In genomic region chr21:42103843-42104242, GRCh38 we compare ENCODE assay signal across 20 cellular contexts. TPM values are rescaled to one million over a fixed set of nuclear protein-coding genes. Genes with fewer than 3 reads are reported as not detected.
DNase-seq lines count a peak whose midpoint lies in the region; ATAC-seq, FAIRE-seq and TF ChIP-seq lines count a peak whose summit lies in the region.
"Had no signal": no experiment of that assay in that cellular context is flagged by ENCODE, and none has a peak within 500 bp of the region (broad histone marks: within the 10 kb centered on the region; RNA-seq: fewer than 3 reads in every experiment).

No MANE protein-coding gene starts in this region.

- TF ChIP-seq RAD21 in IMR-90 (IDR thresholded peaks at IDR 0.05; ENCODE audit: low read length): no peak
- no peak for TF ChIP-seq RAD21 in H1 (IDR thresholded peaks at IDR 0.05 in 1 of 2, conservative IDR thresholded peaks at IDR 0.05 in 1 of 2; ENCODE audit: low read depth in 2 of 2, low read length in 2 of 2)

- no peak overlapping the region for H2AFZ ChIP-seq in IMR-90 (replicated peaks; ENCODE audit: low read length, poor library complexity)
- H2AFZ ChIP-seq in H1 (ENCODE audit: low read length): no peak overlapping the region
- peak overlapping the region; percentile 21 for H2AFZ ChIP-seq in mesenchymal stem cell (ENCODE audit: low read depth, low read length)

- H3K56ac ChIP-seq in IMR-90 (ENCODE audit: extremely low read depth, insufficient read depth, low read length) (no peak overlapping the region), H1 (replicated peaks; ENCODE audit: insufficient read length, low read depth, low read length) (no peak overlapping the region)

- H3K18ac ChIP-seq in IMR-90 (ENCODE audit: low read depth, low read length) (no peak overlapping the region), H1 (ENCODE audit: extremely low read depth, low read length) (peak overlapping the region; percentile 34; the same call in 1 of the 2 replicates), mesenchymal stem cell (ENCODE audit: low read depth in 1 of 2, low read length in 2 of 2) (no peak overlapping the region)

- no peak for FAIRE-seq in H1 (lab: Jason Lieb, UNC)
- FAIRE-seq: G401.6, GM12892 had no signal

- no peak for TF ChIP-seq CTCF in Caco-2 (IDR thresholded peaks at IDR 0.05; ENCODE audit: insufficient read depth in 1 of 2, low read depth in 1 of 2, low read length in 1 of 2, severe bottlenecking in 1 of 2, unreplicated experiment in 1 of 2)
- no peak for TF ChIP-seq CTCF in IMR-90 (conservative IDR thresholded peaks at IDR 0.05; ENCODE audit: low read depth, low read length)
- TF ChIP-seq CTCF in H1 (IDR thresholded peaks at IDR 0.05; ENCODE audit: control extremely low read depth in 1 of 3, insufficient read depth in 1 of 3, low read depth in 1 of 3, low read length in 3 of 3): no peak
- no peak for TF ChIP-seq CTCF in WTC11 (IDR thresholded peaks at IDR 0.05)
- TF ChIP-seq CTCF in ascending aorta (IDR thresholded peaks at IDR 0.05): no peak

- no peak overlapping the region for H2BK15ac ChIP-seq in IMR-90 (ENCODE audit: low read depth, low read length)
- H2BK15ac ChIP-seq in H1 (ENCODE audit: low read length): no peak overlapping the region
- no peak overlapping the region for H2BK15ac ChIP-seq in mesenchymal stem cell (ENCODE audit: low read depth, poor library complexity, severe bottlenecking)

- H3K14ac ChIP-seq in IMR-90 (replicated peaks; ENCODE audit: low read depth, low read length) (no peak overlapping the region), H1 (ENCODE audit: insufficient read length) (no peak overlapping the region), mesenchymal stem cell (ENCODE audit: low read length in 2 of 2) (no peak overlapping the region)

- peak overlapping the region; percentile 50; the same call in 1 of the 2 replicates for H3K4ac ChIP-seq in IMR-90 (ENCODE audit: low read depth, low read length)
- H3K4ac ChIP-seq in H1 (replicated peaks; ENCODE audit: insufficient read length, low read depth, low read length): no peak overlapping the region
- no peak overlapping the region for H3K4ac ChIP-seq in mesenchymal stem cell (ENCODE audit: low read depth in 1 of 2, low read length in 2 of 2)

- H3K36me3 ChIP-seq in Caco-2 (ENCODE audit: control insufficient read depth, insufficient read depth, low read length) (no peaks in the 10 kb centered on the region; the same call in 1 of the 2 replicates), IMR-90 (ENCODE audit: control insufficient read depth, insufficient read depth, low read length) (no peaks in the 10 kb centered on the region), H1 (ENCODE audit: control insufficient read depth in 2 of 4, insufficient read depth in 4 of 4, low read length in 3 of 4) (no peaks in the 10 kb centered on the region), mesenchymal stem cell (ENCODE audit: control insufficient read depth in 1 of 2, insufficient read depth in 2 of 2, low read depth in 1 of 2, low read length in 2 of 2) (no peaks in the 10 kb centered on the region), ascending aorta (no peaks in the 10 kb centered on the region)

- H2BK120ac ChIP-seq in IMR-90 (ENCODE audit: low read depth, low read length) (no peak overlapping the region), H1 (replicated peaks; ENCODE audit: low read depth, low read length) (no peak overlapping the region), mesenchymal stem cell (ENCODE audit: low read depth, low read length) (no peak overlapping the region)

- no peak overlapping the region for H3K4me2 ChIP-seq in IMR-90 (ENCODE audit: low read depth, low read length)
- no peak overlapping the region for H3K4me2 ChIP-seq in H1 (ENCODE audit: insufficient read depth in 1 of 2, low read depth in 2 of 2, low read length in 2 of 2)
- H3K4me2 ChIP-seq in mesenchymal stem cell (ENCODE audit: low read length, poor library complexity, severe bottlenecking): no peak overlapping the region

- no peak for TF ChIP-seq EP300 in H1 (IDR thresholded peaks at IDR 0.05; ENCODE audit: borderline replicate concordance in 1 of 2, low read depth in 2 of 2, low read length in 2 of 2)

- 92% methylated on average over 10 of the region's 13 CpGs; no CpG with 5 or more reads in 1 of the 2 experiments for WGBS in IMR-90 (ENCODE audit: extremely low coverage in 2 of 2, insufficient read length in 1 of 2), 2 experiments
- 92% methylated on average over 12 of the region's 13 CpGs; no CpG with 5 or more reads in 1 of the 2 experiments for WGBS in H1 (ENCODE audit: extremely low coverage in 1 of 2, insufficient coverage in 1 of 2, insufficient read length in 1 of 2, insufficient replicate concordance in 2 of 2, low coverage in 1 of 2, low lambda C conversion rate in 2 of 2, missing lambda C conversion rate in 1 of 2), 2 experiments
- WGBS in mesenchymal stem cell: 94% methylated on average over 12 of the region's 13 CpGs

- H3K27me3 Mint-ChIP-seq in Caco-2 (ENCODE audit: insufficient read depth, unreplicated experiment) (no peaks in the 10 kb centered on the region), WTC11 (ENCODE audit: low read depth) (no peaks in the 10 kb centered on the region), T-cell (peaks cover 0 to 12% of the 10 kb centered on the region in 2 donors)

- H4K20me1 ChIP-seq in IMR-90 (ENCODE audit: insufficient read depth, low read length): no peaks in the 10 kb centered on the region
- H4K20me1 ChIP-seq in H1 (replicated peaks in 1 of 2; ENCODE audit: control insufficient read depth in 1 of 2, insufficient read depth in 2 of 2, low read length in 2 of 2): no peaks in the 10 kb centered on the region

- H4K5ac ChIP-seq in IMR-90 (ENCODE audit: low read depth, low read length) (no peak overlapping the region), H1 (ENCODE audit: insufficient read length, low read depth, low read length) (no peak overlapping the region)

- no peak overlapping the region for H2BK5ac ChIP-seq in IMR-90 (ENCODE audit: low read depth, low read length, poor library complexity, severe bottlenecking)
- no peak overlapping the region; the same call in 1 of the 2 replicates for H2BK5ac ChIP-seq in H1 (ENCODE audit: low read depth, low read length)
- H2BK5ac ChIP-seq in mesenchymal stem cell (ENCODE audit: low read depth, low read length, poor library complexity, severe bottlenecking): no peak overlapping the region

- H3K9me3 ChIP-seq in Caco-2 (no peaks in the 10 kb centered on the region), IMR-90 (ENCODE audit: control insufficient read depth, insufficient read depth, low read length) (no peaks in the 10 kb centered on the region), H1 (ENCODE audit: insufficient read depth in 2 of 2, low read depth in 1 of 2, low read length in 1 of 2) (no peaks in the 10 kb centered on the region), mesenchymal stem cell (ENCODE audit: control insufficient read depth, low read length) (no peaks in the 10 kb centered on the region), ascending aorta (no peaks in the 10 kb centered on the region)

- H3K4me3 Mint-ChIP-seq in Caco-2 (ENCODE audit: unreplicated experiment) (peak overlapping the region; percentile 43), WTC11 (no peak overlapping the region), T-cell (no peak overlapping the region)
- H3K4me3 Mint-ChIP-seq: CD4-positive, alpha-beta memory T cell had no signal

- dilution Hi-C loops in IMR-90 (cut with HindIII; ENCODE audit: low sequenced_read_pairs, unreplicated experiment): no loop called here

- H2BK12ac ChIP-seq in H1 (ENCODE audit: low read depth, low read length) (0 out of 2 replicates have a peak overlapping the region, but pooled peaks have one; percentile 71), mesenchymal stem cell (ENCODE audit: low read length in 2 of 2) (peak overlapping the region in 1 of 2 experiments; percentile 22)

- peaks cover 2% of the 10 kb centered on the region for H3K9me1 ChIP-seq in IMR-90 (ENCODE audit: insufficient read depth, low read length)

- H3K4me1 ChIP-seq in Caco-2: peaks cover 73% of the 10 kb centered on the region
- peaks cover 2% of the 10 kb centered on the region; the same call in 1 of the 2 replicates for H3K4me1 ChIP-seq in IMR-90 (ENCODE audit: control insufficient read depth, insufficient read depth, low read length)
- peaks cover 0 to 7% (median 1%) of the 10 kb centered on the region in 4 experiments; a peak in 2 of 7 replicates for H3K4me1 ChIP-seq in H1 (replicated peaks in 1 of 4; ENCODE audit: control insufficient read depth in 3 of 4, insufficient read depth in 4 of 4, low read length in 3 of 4)
- peaks cover 16% of the 10 kb centered on the region for H3K4me1 ChIP-seq in mesenchymal stem cell (ENCODE audit: control insufficient read depth, insufficient read depth, low read depth, low read length)
- peaks cover 0 to 4% of the 10 kb centered on the region in 2 donors for H3K4me1 ChIP-seq in ascending aorta

- H3K27ac Mint-ChIP-seq in Caco-2 (ENCODE audit: unreplicated experiment): peak overlapping the region; percentile 88
- no peak overlapping the region for H3K27ac Mint-ChIP-seq in WTC11
- no peak overlapping the region for H3K27ac Mint-ChIP-seq in T-cell
- H3K27ac Mint-ChIP-seq: CD4-positive, alpha-beta memory T cell had no signal

- peaks cover 4% of the 10 kb centered on the region for H3K36me3 Mint-ChIP-seq in Caco-2 (ENCODE audit: insufficient read depth, unreplicated experiment)
- H3K36me3 Mint-ChIP-seq in WTC11: no peaks in the 10 kb centered on the region
- no peaks in the 10 kb centered on the region for H3K36me3 Mint-ChIP-seq in T-cell
- H3K36me3 Mint-ChIP-seq: CD4-positive, alpha-beta memory T cell had no signal

- H3K4me1 Mint-ChIP-seq in Caco-2 (ENCODE audit: low read depth, unreplicated experiment) (peaks cover 38% of the 10 kb centered on the region), WTC11 (peaks cover 10% of the 10 kb centered on the region), T-cell (peaks cover 7 to 21% (median 12%) of the 10 kb centered on the region in 3 donors)

- ATAC-seq in IMR-90 (ENCODE audit: low read depth) (no peak), WTC11 (no peak), T-cell (replicated peaks in 1 of 4) (no peak)

- H3K79me2 ChIP-seq in H1 (ENCODE audit: control insufficient read depth in 1 of 2, insufficient read depth in 2 of 2, low read length in 2 of 2): no peaks in the 10 kb centered on the region

- H4K91ac ChIP-seq in IMR-90 (ENCODE audit: insufficient read depth, low read depth, low read length): no peak overlapping the region; the same call in 1 of the 2 replicates
- H4K91ac ChIP-seq in H1 (replicated peaks; ENCODE audit: insufficient read length, low read length): no peak overlapping the region
- peak overlapping the region; percentile 5 for H4K91ac ChIP-seq in mesenchymal stem cell (ENCODE audit: low read length)

- no peak overlapping the region for H2AK9ac ChIP-seq in IMR-90 (replicated peaks; ENCODE audit: low read depth, low read length, poor library complexity)

- CTCF ChIA-PET in Caco-2 (lab: Charles Lee): interaction anchor here (1.5 kb wide), 1 partner anchor 14 kb away, joined by 4 read pairs; no protein-coding TSS in a partner anchor
- CTCF ChIA-PET in IMR-90 (lab: Yijun Ruan, JAX): no interaction called here
- CTCF ChIA-PET in H1 (lab: Charles Lee; ENCODE audit: partially characterized antibody): interaction anchor here (0.6 to 7.6 kb wide), 8 partner anchors 12 to 1964 kb away, joined by 3 to 80 read pairs (median 4); no protein-coding TSS in a partner anchor
- CTCF ChIA-PET in WTC11 (lab: Charles Lee): interaction anchor here (0.7 to 2.1 kb wide), 3 partner anchors 13 to 256 kb away, joined by 3 to 16 read pairs (median 4); no protein-coding TSS in a partner anchor
- CTCF ChIA-PET in T-cell (lab: Charles Lee): interaction anchor here in 1 of 2 donors (0.9 kb wide), 1 partner anchor 14 kb away, joined by 3 read pairs; no protein-coding TSS in a partner anchor

- no peaks in the 10 kb centered on the region for H3K79me1 ChIP-seq in IMR-90 (ENCODE audit: low read depth in 1 of 2, low read length in 2 of 2)
- no peaks in the 10 kb centered on the region for H3K79me1 ChIP-seq in H1 (ENCODE audit: low read depth, low read length)
- H3K79me1 ChIP-seq in mesenchymal stem cell (replicated peaks; ENCODE audit: low read length, poor library complexity, severe bottlenecking): no peaks in the 10 kb centered on the region

- intact Hi-C loops in Caco-2 (cut with micrococcal nuclease; ENCODE audit: unreplicated experiment) (loop anchor here (2.0 kb wide), 2 partner anchors 15 to 47 kb away; no protein-coding TSS in a partner anchor), IMR-90 (cut with micrococcal nuclease) (no loop called here), ascending aorta (cut with DNase I) (no loop called here)

- H3K23me2 ChIP-seq in H1 (ENCODE audit: low read depth, low read length): no peaks in the 10 kb centered on the region

- no TSS peak for BruUV-seq in Caco-2 (replicated peaks; lab: Mats Ljungman, UMichigan)
- no TSS peak for BruUV-seq in IMR-90 (replicated peaks; lab: Mats Ljungman, UMichigan)

- H3K27me3 ChIP-seq in Caco-2 (replicated peaks; ENCODE audit: control insufficient read depth, insufficient read depth, low read length): no peaks in the 10 kb centered on the region
- H3K27me3 ChIP-seq in IMR-90 (ENCODE audit: control insufficient read depth, insufficient read depth, low read length): no peaks in the 10 kb centered on the region
- H3K27me3 ChIP-seq in H1 (replicated peaks in 1 of 4; ENCODE audit: control insufficient read depth in 3 of 4, extremely low read depth in 1 of 4, insufficient read depth in 3 of 4, low read length in 3 of 4): no peaks in the 10 kb centered on the region
- H3K27me3 ChIP-seq in mesenchymal stem cell (ENCODE audit: control insufficient read depth in 1 of 2, insufficient read depth in 1 of 2, low read length in 2 of 2): peaks cover 0 to 42% of the 10 kb centered on the region in 2 experiments
- H3K27me3 ChIP-seq in ascending aorta: no peaks in the 10 kb centered on the region

- H3K27ac ChIP-seq in IMR-90 (ENCODE audit: insufficient read depth, low read length) (no peak overlapping the region), H1 (ENCODE audit: low read depth, low read length) (no peak overlapping the region), mesenchymal stem cell (ENCODE audit: low read length, poor library complexity, severe bottlenecking) (no peak overlapping the region), ascending aorta (no peak overlapping the region)

- no peak overlapping the region for H4K8ac ChIP-seq in IMR-90 (ENCODE audit: low read depth in 2 of 2, low read length in 2 of 2)
- H4K8ac ChIP-seq in H1 (ENCODE audit: extremely low read depth, insufficient read depth, low read length): no peak overlapping the region; the same call in 1 of the 2 replicates
- H4K8ac ChIP-seq in mesenchymal stem cell (ENCODE audit: low read length): no peak overlapping the region

- no peak overlapping the region for H3K4me3 ChIP-seq in Caco-2 (ENCODE audit: low read depth, low read length)
- H3K4me3 ChIP-seq in IMR-90 (ENCODE audit: insufficient read depth, low read depth, low read length): no peak overlapping the region
- H3K4me3 ChIP-seq in H1 (ENCODE audit: extremely low read depth in 1 of 4, insufficient read depth in 2 of 4, low read depth in 3 of 4, low read length in 4 of 4): no peak overlapping the region
- H3K4me3 ChIP-seq in mesenchymal stem cell (ENCODE audit: insufficient read depth in 1 of 2, low read depth in 1 of 2, low read length in 2 of 2): no peak overlapping the region
- no peak overlapping the region for H3K4me3 ChIP-seq in ascending aorta

- in situ Hi-C loops in IMR-90 (cut with MboI; ENCODE audit: low sequenced_read_pairs): no loop called here

- H2BK20ac ChIP-seq in IMR-90 (ENCODE audit: low read depth, low read length) (no peak overlapping the region), H1 (ENCODE audit: low read length) (no peak overlapping the region; the same call in 1 of the 2 replicates)

- peak overlapping the region; percentile 35; the same call in 1 of the 2 replicates for H2AK5ac ChIP-seq in IMR-90 (ENCODE audit: low read depth, low read length)
- H2AK5ac ChIP-seq in H1 (ENCODE audit: low read depth, low read length): no peak overlapping the region
- no peak overlapping the region for H2AK5ac ChIP-seq in mesenchymal stem cell (ENCODE audit: low read length, severe bottlenecking)

- DNase-seq in Caco-2: no peak
- no peak for DNase-seq in IMR-90
- DNase-seq in H1 (ENCODE audit: low read depth in 1 of 2, low spot score in 2 of 2): no peak
- DNase-seq in mesenchymal stem cell: no peak
- DNase-seq in WTC11 (ENCODE audit: low spot score): no peak
- no peak for DNase-seq in ascending aorta (ENCODE audit: low spot score in 2 of 2)
- DNase-seq in NCI-H1694 (lab: John Stamatoyannopoulos, UW): no peak
- no peak for DNase-seq in T-cell
- DNase-seq: C1 segment of cervical spinal cord; CD4-positive, alpha-beta memory T cell; COR-L47; DMS153; DND-41; GOT3; H7; HCEC 1CT had no signal

- POLR2A ChIA-PET in Caco-2 (lab: Charles Lee): no interaction called here
- POLR2A ChIA-PET in IMR-90 (lab: Charles Lee; ENCODE audit: unreplicated experiment): interaction anchor here (0.6 kb wide), 1 partner anchor 92 kb away, joined by 8 read pairs; no protein-coding TSS in a partner anchor
- POLR2A ChIA-PET in H1 (lab: Charles Lee; ENCODE audit: partially characterized antibody): no interaction called here
- POLR2A ChIA-PET in WTC11 (lab: Charles Lee): no interaction called here
- POLR2A ChIA-PET in T-cell (lab: Charles Lee): no interaction called here

- TF ChIP-seq POLR2A in IMR-90 (IDR thresholded peaks at IDR 0.05; ENCODE audit: low read depth, low read length): no peak
- TF ChIP-seq POLR2A in H1 (IDR thresholded peaks at IDR 0.05; ENCODE audit: control extremely low read depth in 1 of 2, low read depth in 2 of 2, low read length in 2 of 2): no peak

- no peaks in the 10 kb centered on the region for H3K9me3 Mint-ChIP-seq in Caco-2 (ENCODE audit: unreplicated experiment)
- no peaks in the 10 kb centered on the region for H3K9me3 Mint-ChIP-seq in WTC11
- H3K9me3 Mint-ChIP-seq in T-cell: no peaks in the 10 kb centered on the region
- H3K9me3 Mint-ChIP-seq: CD4-positive, alpha-beta memory T cell had no signal

- H3K23ac ChIP-seq in IMR-90 (ENCODE audit: low read depth, low read length) (no peak overlapping the region), H1 (ENCODE audit: insufficient read length) (no peak overlapping the region), mesenchymal stem cell (ENCODE audit: low read length in 2 of 2) (no peak overlapping the region)

- H3K9ac ChIP-seq in IMR-90 (ENCODE audit: low read depth, low read length): no peak overlapping the region
- H3K9ac ChIP-seq in H1 (replicated peaks in 1 of 4; ENCODE audit: extremely low read depth in 1 of 4, low read depth in 3 of 4, low read length in 3 of 4): no peak overlapping the region
- H3K9ac ChIP-seq in mesenchymal stem cell (ENCODE audit: low read length): no peak overlapping the region

RNA-seq across cellular contexts. Expression of gene UMODL1, which starts 32.7 kb away (rescaled TPM):
- total RNA-seq in Caco-2 (2022): 0.20 and 0.21 TPM in 2 replicates
- not detected in 2 replicates for total RNA-seq in IMR-90 (2012; rRNA removed)
- 0.02 TPM in 1 of 2 replicates, not detected in the other for polyA plus RNA-seq in IMR-90 (2012; rRNA removed)
- polyA plus RNA-seq in IMR-90 (2012; cell fraction: cytosol; rRNA removed): 0.03 TPM in 1 of 2 replicates, not detected in the other
- 0.04 and 0.07 TPM in 2 replicates for polyA plus RNA-seq in IMR-90 (2012; cell fraction: nucleus; rRNA removed; ENCODE audit: low replicate concordance)
- total RNA-seq in H1 (2021; fragmentation: NEBNext Ultra II Directional; extraction: Animal tissue kit (Norgen Biotek cat#: 25700)): not detected in 2 replicates
- 0.02 TPM in 1 of 2 replicates, not detected in the other for polyA plus RNA-seq in H1 (2011; rRNA removed)
- polyA plus RNA-seq in H1 (2011; cell fraction: cytosol; rRNA removed): not detected
- not detected for polyA plus RNA-seq in H1 (2011; cell fraction: nucleus; rRNA removed)
- not detected in 4 replicates for polyA plus RNA-seq in H1 (2012, experiment 1 of 2)
- not detected for polyA plus RNA-seq in H1 (2012, experiment 2 of 2)
- not detected for polyA plus RNA-seq in H1 (2013, experiment 1 of 2)
- not detected for polyA plus RNA-seq in H1 (2013, experiment 2 of 2)
- not detected in 2 replicates for polyA minus RNA-seq in H1 (2011; rRNA and poly(A)+ RNA removed)
- not detected for polyA minus RNA-seq in H1 (2011; cell fraction: cytosol; rRNA and poly(A)+ RNA removed)
- not detected for polyA minus RNA-seq in H1 (2011; cell fraction: nucleus; rRNA and poly(A)+ RNA removed)
- polyA plus RNA-seq in mesenchymal stem cell (2013, experiment 1 of 2): 0.07 TPM
- 0.07 TPM for polyA plus RNA-seq in mesenchymal stem cell (2013, experiment 2 of 2)
- 0.11 TPM in 1 of 3 replicates, not detected in the others for total RNA-seq in WTC11 (2021)
- not detected for total RNA-seq in ascending aorta
- total RNA-seq in T-cell: under 1 TPM; 0.16 to 0.99 (median 0.82) TPM
- total RNA-seq: A172, A673 had no signal
